In the genomic region with DNA sequence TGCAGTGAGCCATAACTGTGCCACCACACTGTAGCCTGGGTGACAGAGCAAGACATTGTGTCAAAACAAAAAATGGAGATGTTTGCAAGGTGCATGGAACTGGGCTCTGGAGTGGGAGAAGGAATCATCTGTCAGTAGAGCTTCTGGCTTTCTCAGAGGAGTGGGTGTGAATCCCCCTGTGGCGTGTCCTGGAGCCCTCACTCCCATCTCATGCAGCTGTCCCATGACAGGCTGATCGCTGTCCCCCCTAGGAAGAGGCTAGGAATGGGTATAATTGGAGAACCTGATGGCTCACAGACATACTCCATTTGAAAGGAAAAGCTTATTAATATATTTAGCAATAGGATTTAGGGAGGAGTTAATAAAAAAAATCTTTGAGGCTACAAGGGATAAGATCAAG, we compare ENCODE assay signal across 39 cellular contexts.
"Had no signal": no experiment of that assay in that cellular context is flagged by ENCODE, and none has a peak within 500 bp of the region (broad histone marks: within the 10 kb centered on the region; RNA-seq: fewer than 3 reads in every experiment).

No MANE protein-coding gene starts in this region.

- H3K27ac ChIP-seq: adrenal gland, ascending aorta, body of pancreas, brain microvascular endothelial cell, breast epithelium, cardiac muscle cell had no signal

- DNase-seq: activated effector memory CD4-positive, alpha-beta T cell treated with anti-CD3 and anti-CD28 coated beads, Interleukin-2, amount 50 U/mL, for 16 hours; activated effector memory CD4-positive, alpha-beta T cell treated with Interleukin-2 at 50 U/mL for 16 hours; activated gamma-delta T cell; activated gamma-delta T cell treated with Interleukin-2 at 50 U/mL for 16 hours; activated naive CD4-positive, alpha-beta T cell; activated naive CD4-positive, alpha-beta T cell treated with anti-CD3 and anti-CD28 coated beads for 36 hours; activated naive CD4-positive, alpha-beta T cell treated with anti-CD3 and anti-CD28 coated beads, Interleukin-2, amount 10 ng/mL, durations not matched to agents 7 days and 5 days; activated naive CD4-positive, alpha-beta T cell treated with anti-CD3 and anti-CD28 coated beads, Interleukin-2, amount 50 U/mL, for 16 hours; activated naive CD4-positive, alpha-beta T cell treated with Interleukin-2 at 50 U/mL for 16 hours; activated naive CD8-positive, alpha-beta T cell treated with anti-CD3 and anti-CD28 coated beads for 36 hours; activated naive CD8-positive, alpha-beta T cell treated with anti-CD3 and anti-CD28 coated beads, Interleukin-2, amount 10 ng/mL, durations not matched to agents 7 days and 5 days; activated naive CD8-positive, alpha-beta T cell treated with anti-CD3 and anti-CD28 coated beads, Interleukin-2, amount 50 U/mL, for 24 hours; activated T-cell treated with anti-CD3 and anti-CD28 coated beads for 4 hours; activated T-cell treated with anti-CD3 and anti-CD28 coated beads, Interleukin-2, amount 50 U/mL, for 1 hour; activated T-cell treated with anti-CD3 and anti-CD28 coated beads, Interleukin-2, amount 50 U/mL, for 24 hours; activated T-cell treated with anti-CD3 and anti-CD28 coated beads, Interleukin-2, amount 50 U/mL, for 4 hours; activated T-cell treated with anti-CD3 and anti-CD28 coated beads, Interleukin-2, amount 50 U/mL, for 48 hours; adrenal gland; amniotic stem cell; anterior cingulate cortex; aorta; body of pancreas; brain microvascular endothelial cell; caudate nucleus; central memory CD4-positive, alpha-beta T cell; cerebellar nuclear complex had no signal

- ATAC-seq: activated naive CD4-positive, alpha-beta T cell treated with anti-CD3 and anti-CD28 coated beads, Interleukin-2, amount 50 U/mL, for 72 hours; activated naive CD8-positive, alpha-beta T cell treated with anti-CD3 and anti-CD28 coated beads, Interleukin-2, amount 50 U/mL, for 24 hours; activated T-cell treated with anti-CD3 and anti-CD28 coated beads, Interleukin-2, amount 50 U/mL, for 4 hours; activated T-helper 17 cell treated with anti-CD3 and anti-CD28 coated beads, Interleukin-2, amount 50 U/mL, for 72 hours; body of pancreas had no signal

- H3K36me3 ChIP-seq: adrenal gland, ascending aorta, brain microvascular endothelial cell, breast epithelium, cardiac muscle cell had no signal

- H3K4me3 Mint-ChIP-seq: activated naive CD4-positive, alpha-beta T cell treated with anti-CD3 and anti-CD28 coated beads for 36 hours; activated naive CD4-positive, alpha-beta T cell treated with anti-CD3 and anti-CD28 coated beads, Interleukin-2, amount 10 ng/mL, durations not matched to agents 7 days and 5 days; activated naive CD4-positive, alpha-beta T cell treated with anti-CD3 and anti-CD28 coated beads, Interleukin-2, amount 50 U/mL, for 24 hours; activated naive CD8-positive, alpha-beta T cell; activated naive CD8-positive, alpha-beta T cell treated with anti-CD3 and anti-CD28 coated beads for 36 hours; activated naive CD8-positive, alpha-beta T cell treated with anti-CD3 and anti-CD28 coated beads, Interleukin-2, amount 10 ng/mL, durations not matched to agents 7 days and 5 days; activated naive CD8-positive, alpha-beta T cell treated with anti-CD3 and anti-CD28 coated beads, Interleukin-2, amount 50 U/mL, for 24 hours; activated T-cell treated with anti-CD3 and anti-CD28 coated beads, Interleukin-2, amount 50 U/mL, for 24 hours; activated T-cell treated with anti-CD3 and anti-CD28 coated beads, Interleukin-2, amount 50 U/mL, for 4 hours; activated T-helper 1 cell treated with anti-CD3 and anti-CD28 coated beads, Interleukin-12 subunit alpha, Interleukin-12 subunit beta, Interleukin-2, Interleukin-4 antibody, amounts not matched to agents 30 ng/mL and 10 ng/mL and 1 ng/mL, durations not matched to agents 14 hours and 24 hours and 36 hours; activated T-helper 17 cell treated with anti-CD3 and anti-CD28 coated beads, Interleukin-2, amount 50 U/mL, for 72 hours; brain; central memory CD8-positive, alpha-beta T cell had no signal

- H3K27ac Mint-ChIP-seq: activated naive CD4-positive, alpha-beta T cell treated with anti-CD3 and anti-CD28 coated beads for 36 hours; activated naive CD4-positive, alpha-beta T cell treated with anti-CD3 and anti-CD28 coated beads, Interleukin-2, amount 10 ng/mL, durations not matched to agents 7 days and 5 days; activated naive CD4-positive, alpha-beta T cell treated with anti-CD3 and anti-CD28 coated beads, Interleukin-2, amount 50 U/mL, for 24 hours; activated naive CD4-positive, alpha-beta T cell treated with anti-CD3 and anti-CD28 coated beads, Interleukin-2, amount 50 U/mL, for 72 hours; activated naive CD8-positive, alpha-beta T cell; activated naive CD8-positive, alpha-beta T cell treated with anti-CD3 and anti-CD28 coated beads for 36 hours; activated naive CD8-positive, alpha-beta T cell treated with anti-CD3 and anti-CD28 coated beads, Interleukin-2, amount 10 ng/mL, durations not matched to agents 7 days and 5 days; activated naive CD8-positive, alpha-beta T cell treated with anti-CD3 and anti-CD28 coated beads, Interleukin-2, amount 50 U/mL, for 24 hours; activated T-cell treated with anti-CD3 and anti-CD28 coated beads, Interleukin-2, amount 50 U/mL, for 24 hours; activated T-helper 1 cell treated with anti-CD3 and anti-CD28 coated beads, Interleukin-12 subunit alpha, Interleukin-12 subunit beta, Interleukin-2, Interleukin-4 antibody, amounts not matched to agents 30 ng/mL and 10 ng/mL and 1 ng/mL, durations not matched to agents 14 hours and 24 hours and 36 hours; activated T-helper 17 cell treated with anti-CD3 and anti-CD28 coated beads, Interleukin-2, amount 50 U/mL, for 72 hours; activated T-helper 2 cell treated with anti-CD3 and anti-CD28 coated beads, Interferon-gamma antibody, Interleukin-2, Interleukin-4, amounts not matched to agents 10 μg/mL and 5 μg/mL and 100 μg/mL, durations not matched to agents 14 hours and 24 hours and 36 hours; brain had no signal

- H3K27me3 Mint-ChIP-seq: activated naive CD4-positive, alpha-beta T cell treated with anti-CD3 and anti-CD28 coated beads, Interleukin-2, amount 10 ng/mL, durations not matched to agents 7 days and 5 days; activated naive CD4-positive, alpha-beta T cell treated with anti-CD3 and anti-CD28 coated beads, Interleukin-2, amount 50 U/mL, for 24 hours; activated naive CD8-positive, alpha-beta T cell treated with anti-CD3 and anti-CD28 coated beads for 36 hours; activated naive CD8-positive, alpha-beta T cell treated with anti-CD3 and anti-CD28 coated beads, Interleukin-2, amount 10 ng/mL, durations not matched to agents 7 days and 5 days; activated T-cell treated with anti-CD3 and anti-CD28 coated beads, Interleukin-2, amount 50 U/mL, for 24 hours; activated T-helper 17 cell treated with anti-CD3 and anti-CD28 coated beads, Interleukin-2, amount 50 U/mL, for 72 hours; central memory CD8-positive, alpha-beta T cell had no signal

- H3K27me3 ChIP-seq: adrenal gland, ascending aorta, body of pancreas, brain microvascular endothelial cell, breast epithelium, cardiac muscle cell had no signal

- H3K36me3 Mint-ChIP-seq: activated naive CD4-positive, alpha-beta T cell treated with anti-CD3 and anti-CD28 coated beads, Interleukin-2, amount 10 ng/mL, durations not matched to agents 7 days and 5 days; activated naive CD4-positive, alpha-beta T cell treated with anti-CD3 and anti-CD28 coated beads, Interleukin-2, amount 50 U/mL, for 24 hours; activated naive CD4-positive, alpha-beta T cell treated with anti-CD3 and anti-CD28 coated beads, Interleukin-2, amount 50 U/mL, for 72 hours; activated naive CD8-positive, alpha-beta T cell; activated naive CD8-positive, alpha-beta T cell treated with anti-CD3 and anti-CD28 coated beads for 36 hours; activated naive CD8-positive, alpha-beta T cell treated with anti-CD3 and anti-CD28 coated beads, Interleukin-2, amount 10 ng/mL, durations not matched to agents 7 days and 5 days; brain had no signal

- H3K9me3 Mint-ChIP-seq: activated naive CD4-positive, alpha-beta T cell treated with anti-CD3 and anti-CD28 coated beads for 36 hours; activated naive CD4-positive, alpha-beta T cell treated with anti-CD3 and anti-CD28 coated beads, Interleukin-2, amount 10 ng/mL, durations not matched to agents 7 days and 5 days; activated naive CD4-positive, alpha-beta T cell treated with anti-CD3 and anti-CD28 coated beads, Interleukin-2, amount 50 U/mL, for 24 hours; activated naive CD4-positive, alpha-beta T cell treated with anti-CD3 and anti-CD28 coated beads, Interleukin-2, amount 50 U/mL, for 72 hours; activated naive CD8-positive, alpha-beta T cell treated with anti-CD3 and anti-CD28 coated beads for 36 hours; activated naive CD8-positive, alpha-beta T cell treated with anti-CD3 and anti-CD28 coated beads, Interleukin-2, amount 50 U/mL, for 24 hours; activated T-cell treated with anti-CD3 and anti-CD28 coated beads, Interleukin-2, amount 50 U/mL, for 24 hours; activated T-helper 1 cell treated with anti-CD3 and anti-CD28 coated beads, Interleukin-12 subunit alpha, Interleukin-12 subunit beta, Interleukin-2, Interleukin-4 antibody, amounts not matched to agents 30 ng/mL and 10 ng/mL and 1 ng/mL, durations not matched to agents 14 hours and 24 hours and 36 hours; activated T-helper 17 cell treated with anti-CD3 and anti-CD28 coated beads, Interleukin-2, amount 50 U/mL, for 72 hours; activated T-helper 2 cell treated with anti-CD3 and anti-CD28 coated beads, Interferon-gamma antibody, Interleukin-2, Interleukin-4, amounts not matched to agents 10 μg/mL and 5 μg/mL and 100 μg/mL, durations not matched to agents 14 hours and 24 hours and 36 hours; central memory CD8-positive, alpha-beta T cell had no signal

- FAIRE-seq: astrocyte, bronchial epithelial cell had no signal

- H3K4me1 Mint-ChIP-seq: activated naive CD4-positive, alpha-beta T cell treated with anti-CD3 and anti-CD28 coated beads, Interleukin-2, amount 10 ng/mL, durations not matched to agents 7 days and 5 days; activated naive CD4-positive, alpha-beta T cell treated with anti-CD3 and anti-CD28 coated beads, Interleukin-2, amount 50 U/mL, for 24 hours; activated naive CD8-positive, alpha-beta T cell treated with anti-CD3 and anti-CD28 coated beads for 36 hours; activated naive CD8-positive, alpha-beta T cell treated with anti-CD3 and anti-CD28 coated beads, Interleukin-2, amount 10 ng/mL, durations not matched to agents 7 days and 5 days; activated naive CD8-positive, alpha-beta T cell treated with anti-CD3 and anti-CD28 coated beads, Interleukin-2, amount 50 U/mL, for 24 hours; activated T-helper 17 cell treated with anti-CD3 and anti-CD28 coated beads, Interleukin-2, amount 50 U/mL, for 72 hours; central memory CD8-positive, alpha-beta T cell had no signal

- H3K4me1 ChIP-seq: adrenal gland, ascending aorta, body of pancreas, breast epithelium had no signal

- H3K9me3 ChIP-seq: adrenal gland, ascending aorta, body of pancreas, breast epithelium had no signal

- H3K4me3 ChIP-seq: adrenal gland, ascending aorta, body of pancreas, breast epithelium, cardiac muscle cell had no signal
